ENCODE assay signal across 10 cellular contexts in genomic region chr13:34161829-34162544, GRCh38.
DNase-seq lines count a peak whose midpoint lies in the region; TF ChIP-seq lines count a peak whose summit lies in the region.
"Had no signal": no experiment of that assay in that cellular context is flagged by ENCODE, and none has a peak within 500 bp of the region (broad histone marks: within the 10 kb centered on the region; RNA-seq: fewer than 3 reads in every experiment).

No MANE protein-coding gene starts in this region.

- DNase-seq in DMS53 (lab: John Stamatoyannopoulos, UW): peak; percentile 84
- DNase-seq in NCI-H774 (lab: John Stamatoyannopoulos, UW): peak; percentile 25
- DNase-seq in esophagus squamous epithelium (lab: John Stamatoyannopoulos, UW): no peak
- DNase-seq in putamen (ENCODE audit: low spot score): peak; percentile 7
- DNase-seq in lower leg skin (ENCODE audit: low spot score in 2 of 2): no peak
- DNase-seq in NCI-H1105 treated with DMSO at 0.1 percent for 48 hours (lab: John Stamatoyannopoulos, UW): no peak
- DNase-seq in GM19240 (ENCODE audit: insufficient read length, low spot score): no peak
- no peak for DNase-seq in C1 segment of cervical spinal cord (lab: John Stamatoyannopoulos, UW)
- DNase-seq: amygdala; NK-92 treated with Interleukin-12 subunit alpha and Interleukin-12 subunit beta, amount 100 ng/mL, for 24 hours had no signal

- H3K36me3 ChIP-seq in esophagus squamous epithelium: no peaks in the 10 kb centered on the region

- peak overlapping the region in 3 of 4 donors; percentile 50 to 75 (median 63) for H3K27ac ChIP-seq in esophagus squamous epithelium

- H3K4me1 ChIP-seq in esophagus squamous epithelium: peaks cover 0 to 22% (median 18%) of the 10 kb centered on the region in 3 donors

- TF ChIP-seq CTCF in esophagus squamous epithelium (IDR thresholded peaks at IDR 0.05): no peak
- TF ChIP-seq CTCF in lower leg skin (IDR thresholded peaks at IDR 0.05): no peak

- 21 to 26% methylated on average over 7 of the region's 7 CpGs for WGBS in esophagus squamous epithelium, 2 donors
- WGBS in lower leg skin, 2 donors: 35 to 39% methylated on average over 7 of the region's 7 CpGs

- H3K4me3 ChIP-seq in esophagus squamous epithelium: peak overlapping the region in 1 of 4 donors; percentile 33
- H3K4me3 ChIP-seq in lower leg skin (ENCODE audit: low read depth, poor library complexity, severe bottlenecking): no peak overlapping the region

- intact Hi-C loops in esophagus squamous epithelium (cut with DNase I): no loop called here
- intact Hi-C loops in lower leg skin (cut with DNase I; ENCODE audit: low total_unique reads): no loop called here

- TF ChIP-seq POLR2A in esophagus squamous epithelium (IDR thresholded peaks at IDR 0.05): no peak
- TF ChIP-seq POLR2A in lower leg skin (IDR thresholded peaks at IDR 0.05): no peak

- no peaks in the 10 kb centered on the region for H3K9me3 ChIP-seq in esophagus squamous epithelium

- H3K27me3 ChIP-seq in esophagus squamous epithelium: peaks cover 0 to 57% (median 0%) of the 10 kb centered on the region in 4 donors

Comparison
In these comparisons a context has a peak if more than half of its experiments do, and no peak if none do; other contexts are left out.
1. DNase-seq: peak in DMS53 (single experiment), NCI-H774 (single experiment) and putamen (single experiment); none in esophagus squamous epithelium (single experiment), lower leg skin (0 of 2), NCI-H1105 treated with DMSO at 0.1 percent for 48 hours (single experiment), GM19240 (single experiment) and C1 segment of cervical spinal cord (0 of 14).